Comparison of ENCODE assay signal across 20 cellular contexts in the genomic region with DNA sequence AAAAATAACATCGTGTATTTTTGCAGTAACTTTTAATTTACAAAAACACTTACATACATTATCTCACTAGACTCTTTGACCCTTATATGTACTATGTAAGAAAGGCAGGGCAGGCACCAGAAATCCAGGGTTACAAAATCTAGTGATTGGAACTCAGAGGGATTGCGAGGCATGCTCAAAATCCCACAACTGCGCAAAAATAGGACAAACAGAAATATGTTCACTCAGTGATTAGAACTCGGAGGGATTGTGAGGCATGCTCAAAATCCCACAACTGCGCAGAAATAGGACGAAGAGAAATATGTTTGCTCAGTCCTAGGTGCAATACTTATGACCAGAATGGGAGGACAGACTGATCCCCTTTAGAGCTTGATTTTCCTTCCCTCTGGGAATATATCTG.
DNase-seq lines count a peak whose midpoint lies in the region; ATAC-seq, FAIRE-seq and TF ChIP-seq lines count a peak whose summit lies in the region.
"Had no signal": no experiment of that assay in that cellular context is flagged by ENCODE, and none has a peak within 500 bp of the region (broad histone marks: within the 10 kb centered on the region; RNA-seq: fewer than 3 reads in every experiment).

No MANE protein-coding gene starts in this region.

- H3K9me3 ChIP-seq in left ventricle myocardium inferior (replicated peaks), result no peaks in the 10 kb centered on the region
- H3K9me3 ChIP-seq in kidney (ENCODE audit: control insufficient read depth in 1 of 2, low read length in 2 of 2), result no peaks in the 10 kb centered on the region
- no peaks in the 10 kb centered on the region for H3K9me3 ChIP-seq in parathyroid adenoma (ENCODE audit: control insufficient read depth, low read length)
- no peaks in the 10 kb centered on the region for H3K9me3 ChIP-seq in effector memory CD4-positive, alpha-beta T cell (ENCODE audit: control insufficient read depth, low read length)
- no peaks in the 10 kb centered on the region for H3K9me3 ChIP-seq in upper lobe of right lung
- H3K9me3 ChIP-seq: SJCRH30 had no signal

- H3K9ac ChIP-seq in kidney (ENCODE audit: low read length in 2 of 2), result no peak overlapping the region
- H3K9ac ChIP-seq in parathyroid adenoma, result no peak overlapping the region

- TF ChIP-seq CTCF in left ventricle myocardium inferior (IDR thresholded peaks at IDR 0.05; ENCODE audit: borderline replicate concordance) (no peak), kidney (IDR thresholded peaks at IDR 0.05; ENCODE audit: borderline replicate concordance, extremely low read depth, insufficient read depth) (no peak), parathyroid adenoma (IDR thresholded peaks at IDR 0.05) (no peak), upper lobe of right lung (IDR thresholded peaks at IDR 0.05) (no peak)

- ATAC-seq in Right ventricle myocardium inferior, result no peak
- ATAC-seq in upper lobe of right lung, result no peak

- H2AFZ ChIP-seq in parathyroid adenoma, result no peak overlapping the region
- H2AFZ ChIP-seq: PC-9 had no signal

- H3K36me3 ChIP-seq in left ventricle myocardium inferior (no peaks in the 10 kb centered on the region), kidney (ENCODE audit: control insufficient read depth in 1 of 2, insufficient read depth in 2 of 2, low read length in 2 of 2) (no peaks in the 10 kb centered on the region), parathyroid adenoma (ENCODE audit: control insufficient read depth, insufficient read depth, low read length) (no peaks in the 10 kb centered on the region), upper lobe of right lung (no peaks in the 10 kb centered on the region)
- no peaks in the 10 kb centered on the region for H3K36me3 ChIP-seq in effector memory CD4-positive, alpha-beta T cell (ENCODE audit: control insufficient read depth, insufficient read depth, low read length)
- H3K36me3 ChIP-seq: SJCRH30 had no signal

- H3K27me3 ChIP-seq in left ventricle myocardium inferior (ENCODE audit: low read depth), result no peaks in the 10 kb centered on the region
- H3K27me3 ChIP-seq in parathyroid adenoma (ENCODE audit: control insufficient read depth, insufficient read depth, low read length), result no peaks in the 10 kb centered on the region
- H3K27me3 ChIP-seq in effector memory CD4-positive, alpha-beta T cell (replicated peaks; ENCODE audit: control insufficient read depth, insufficient read depth, low read length, poor library complexity, severe bottlenecking), result no peaks in the 10 kb centered on the region
- no peaks in the 10 kb centered on the region for H3K27me3 ChIP-seq in upper lobe of right lung
- H3K27me3 ChIP-seq: SJCRH30 had no signal

- no peaks in the 10 kb centered on the region for H3K79me2 ChIP-seq in parathyroid adenoma

- no peak overlapping the region for H3K4me2 ChIP-seq in parathyroid adenoma (ENCODE audit: low read length)
- H3K4me2 ChIP-seq: PC-9 had no signal

- peaks cover 33% of the 10 kb centered on the region for H3K4me1 ChIP-seq in left ventricle myocardium inferior
- H3K4me1 ChIP-seq in kidney (ENCODE audit: control insufficient read depth in 1 of 2, insufficient read depth in 1 of 2, low read depth in 1 of 2, low read length in 2 of 2), result no peaks in the 10 kb centered on the region
- H3K4me1 ChIP-seq in parathyroid adenoma, result no peaks in the 10 kb centered on the region
- H3K4me1 ChIP-seq in effector memory CD4-positive, alpha-beta T cell (ENCODE audit: control insufficient read depth, insufficient read depth, low read length, poor library complexity, severe bottlenecking), result no peaks in the 10 kb centered on the region
- peaks cover 25% of the 10 kb centered on the region for H3K4me1 ChIP-seq in upper lobe of right lung
- H3K4me1 ChIP-seq: SJCRH30 had no signal

- peak overlapping the region; percentile 62 for H3K27ac ChIP-seq in left ventricle myocardium inferior (replicated peaks)
- peak overlapping the region; percentile 19 to 68 for H3K27ac ChIP-seq in kidney (ENCODE audit: low read depth in 2 of 2, low read length in 2 of 2)
- peak overlapping the region; percentile 52 for H3K27ac ChIP-seq in parathyroid adenoma
- H3K27ac ChIP-seq in effector memory CD4-positive, alpha-beta T cell (ENCODE audit: insufficient read depth, low read length, poor library complexity, severe bottlenecking), result no peak overlapping the region
- no peak overlapping the region for H3K27ac ChIP-seq in upper lobe of right lung
- H3K27ac ChIP-seq: PC-9, RWPE1, SJCRH30 had no signal

- H3K4me3 ChIP-seq in left ventricle myocardium inferior, result no peak overlapping the region
- no peak overlapping the region for H3K4me3 ChIP-seq in kidney (ENCODE audit: low read length in 2 of 2)
- no peak overlapping the region for H3K4me3 ChIP-seq in parathyroid adenoma (ENCODE audit: low read depth, low read length)
- no peak overlapping the region for H3K4me3 ChIP-seq in effector memory CD4-positive, alpha-beta T cell (ENCODE audit: insufficient read depth, low read depth, low read length, poor library complexity, severe bottlenecking)
- H3K4me3 ChIP-seq in upper lobe of right lung, result no peak overlapping the region
- H3K4me3 ChIP-seq: PC-9, SJCRH30 had no signal

- DNase-seq in left ventricle myocardium inferior, result no peak
- DNase-seq in Right ventricle myocardium inferior (ENCODE audit: missing footprints), result no peak
- no peak for DNase-seq in kidney
- no peak for DNase-seq in activated CD4-positive, alpha-beta T cell treated with anti-CD3 and anti-CD28 coated beads, Interleukin-2, amount 50 U/mL, for 1 hour
- no peak for DNase-seq in effector memory CD4-positive, alpha-beta T cell
- DNase-seq in upper lobe of right lung, result no peak
- DNase-seq: Calu3; CD4-positive, alpha-beta memory T cell; GF-D8; KG1; MV-4-11; NCI-H1694 treated with DMSO at 0.1 percent for 48 hours; NCI-H510A treated with DMSO at 0.1 percent for 48 hours; NCI-H82; PC-9; SJCRH30 had no signal

- FAIRE-seq in kidney (lab: Jason Lieb, UNC), result peak; percentile 23
- FAIRE-seq: A204.1, H1 had no signal

- intact Hi-C loops in left ventricle myocardium inferior (cut with micrococcal nuclease), result no loop called here
- intact Hi-C loops in Right ventricle myocardium inferior (cut with DNase I), result loop anchor here (5.0 kb wide), 1 partner anchor 50 kb away; no protein-coding TSS in a partner anchor
- intact Hi-C loops in kidney (cut with DNase I), result no loop called here
- intact Hi-C loops in upper lobe of right lung (cut with DNase I), result no loop called here

Comparison
In these comparisons a context has a peak if more than half of its experiments do, and no peak if none do; other contexts are left out.
1. H3K27ac ChIP-seq: peak in left ventricle myocardium inferior (single experiment), kidney (2 of 2) and parathyroid adenoma (single experiment); none in effector memory CD4-positive, alpha-beta T cell (single experiment) and upper lobe of right lung (single experiment).